ENCODE assay signal across 1 cellular context in the genomic region with DNA sequence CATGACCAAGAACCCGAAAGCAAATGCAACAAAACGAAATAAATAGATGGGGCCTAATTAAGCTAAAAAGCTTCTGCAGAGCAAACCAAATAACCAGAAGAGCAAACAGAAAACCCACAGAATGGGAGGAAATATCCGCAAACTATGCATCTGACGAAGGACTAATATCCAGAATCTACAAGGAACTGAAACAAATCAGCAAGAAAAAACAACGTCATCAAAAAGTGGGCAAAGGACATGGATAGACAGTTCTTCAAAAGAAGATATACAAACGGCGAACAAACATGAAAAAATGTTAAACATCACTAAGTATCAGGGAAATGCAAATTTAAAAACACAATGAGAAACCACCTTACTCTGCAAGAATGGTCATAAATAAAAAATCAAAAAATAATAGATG.
A peak's percentile ranks its signal among the peaks of the same experiment; 100 is the strongest.
TF ChIP-seq lines count a peak whose summit lies in the region.

No MANE protein-coding gene starts in this region.

TF ChIP-seq in HepG2, 621 proteins besides CTCF, POLR2A, EP300 and RAD21:
- peak; percentile 81 for TF ChIP-seq MAFF (IDR thresholded peaks at IDR 0.05; ENCODE audit: low read depth, low read length)
- peak; percentile 39 to 80 for TF ChIP-seq MAFK (conservative IDR thresholded peaks at IDR 0.05 in 1 of 2, IDR thresholded peaks at IDR 0.05 in 1 of 2; ENCODE audit: low read length in 2 of 2)
- TF ChIP-seq, protein P1, sequence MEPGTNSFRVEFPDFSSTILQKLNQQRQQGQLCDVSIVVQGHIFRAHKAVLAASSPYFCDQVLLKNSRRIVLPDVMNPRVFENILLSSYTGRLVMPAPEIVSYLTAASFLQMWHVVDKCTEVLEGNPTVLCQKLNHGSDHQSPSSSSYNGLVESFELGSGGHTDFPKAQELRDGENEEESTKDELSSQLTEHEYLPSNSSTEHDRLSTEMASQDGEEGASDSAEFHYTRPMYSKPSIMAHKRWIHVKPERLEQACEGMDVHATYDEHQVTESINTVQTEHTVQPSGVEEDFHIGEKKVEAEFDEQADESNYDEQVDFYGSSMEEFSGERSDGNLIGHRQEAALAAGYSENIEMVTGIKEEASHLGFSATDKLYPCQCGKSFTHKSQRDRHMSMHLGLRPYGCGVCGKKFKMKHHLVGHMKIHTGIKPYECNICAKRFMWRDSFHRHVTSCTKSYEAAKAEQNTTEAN (CRISPR knock-in tag; conservative IDR thresholded peaks at IDR 0.05), result no peak
- TF ChIP-seq, protein P2, sequence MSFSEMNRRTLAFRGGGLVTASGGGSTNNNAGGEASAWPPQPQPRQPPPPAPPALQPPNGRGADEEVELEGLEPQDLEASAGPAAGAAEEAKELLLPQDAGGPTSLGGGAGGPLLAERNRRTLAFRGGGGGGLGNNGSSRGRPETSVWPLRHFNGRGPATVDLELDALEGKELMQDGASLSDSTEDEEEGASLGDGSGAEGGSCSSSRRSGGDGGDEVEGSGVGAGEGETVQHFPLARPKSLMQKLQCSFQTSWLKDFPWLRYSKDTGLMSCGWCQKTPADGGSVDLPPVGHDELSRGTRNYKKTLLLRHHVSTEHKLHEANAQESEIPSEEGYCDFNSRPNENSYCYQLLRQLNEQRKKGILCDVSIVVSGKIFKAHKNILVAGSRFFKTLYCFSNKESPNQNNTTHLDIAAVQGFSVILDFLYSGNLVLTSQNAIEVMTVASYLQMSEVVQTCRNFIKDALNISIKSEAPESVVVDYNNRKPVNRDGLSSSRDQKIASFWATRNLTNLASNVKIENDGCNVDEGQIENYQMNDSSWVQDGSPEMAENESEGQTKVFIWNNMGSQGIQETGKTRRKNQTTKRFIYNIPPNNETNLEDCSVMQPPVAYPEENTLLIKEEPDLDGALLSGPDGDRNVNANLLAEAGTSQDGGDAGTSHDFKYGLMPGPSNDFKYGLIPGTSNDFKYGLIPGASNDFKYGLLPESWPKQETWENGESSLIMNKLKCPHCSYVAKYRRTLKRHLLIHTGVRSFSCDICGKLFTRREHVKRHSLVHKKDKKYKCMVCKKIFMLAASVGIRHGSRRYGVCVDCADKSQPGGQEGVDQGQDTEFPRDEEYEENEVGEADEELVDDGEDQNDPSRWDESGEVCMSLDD (CRISPR knock-in tag; IDR thresholded peaks at IDR 0.05; ENCODE audit: borderline replicate concordance), result no peak
TF ChIP-seq in HepG2: peak in this region for 2.
